In the genomic region with DNA sequence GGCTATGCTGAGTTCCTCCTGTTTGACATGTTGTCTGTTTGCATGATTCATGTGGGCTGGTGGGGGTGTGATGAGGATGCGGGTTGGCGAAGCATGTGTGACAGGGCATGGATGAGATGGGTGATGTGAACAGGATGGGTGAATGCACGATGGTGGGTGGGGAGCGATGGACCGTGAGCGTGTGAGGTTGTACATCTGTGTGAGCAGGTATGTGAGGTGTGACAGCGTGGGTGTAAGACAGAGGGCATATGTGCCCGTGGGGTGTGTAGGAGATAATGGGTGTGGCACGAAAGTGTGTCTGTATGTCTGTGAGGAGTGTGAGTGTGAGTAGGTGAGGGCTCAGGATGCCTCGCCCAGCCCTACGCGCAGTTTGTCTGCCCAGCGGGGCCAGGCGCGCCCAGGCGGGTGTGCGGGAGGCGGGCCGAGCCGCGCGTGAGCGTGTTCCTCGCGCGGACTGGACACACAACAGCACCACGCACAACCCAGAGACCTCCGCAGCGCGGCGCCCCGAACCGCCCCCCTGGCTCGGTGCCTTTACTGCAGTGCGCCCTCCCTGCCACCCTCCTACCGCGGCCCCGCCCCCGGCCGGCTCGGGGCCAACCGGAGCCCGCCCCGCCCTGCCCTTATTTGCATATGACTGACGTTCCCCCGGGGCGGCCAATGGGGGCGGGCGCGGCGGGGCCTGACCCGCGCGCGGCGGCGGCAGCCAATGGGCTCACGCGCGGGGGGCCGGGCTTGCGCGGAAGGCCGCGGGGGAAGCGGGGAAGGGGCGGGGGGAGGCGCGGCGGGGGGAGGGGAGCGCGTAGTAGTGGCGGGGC, we compare ENCODE assay signal across 8 cellular contexts.
A peak's percentile ranks its signal among the peaks of the same experiment; 100 is the strongest.
DNase-seq lines count a peak whose midpoint lies in the region; ATAC-seq and TF ChIP-seq lines count a peak whose summit lies in the region.

No MANE protein-coding gene starts in this region.

- H3K36me3 ChIP-seq in HUES48 (ENCODE audit: control insufficient read depth, insufficient read depth, low read length) (peaks cover 16% of the 10 kb centered on the region), NT2/D1 (ENCODE audit: insufficient read depth, insufficient read length, low read length) (peaks cover 28% of the 10 kb centered on the region), mucosa of rectum (ENCODE audit: control insufficient read depth in 2 of 2, insufficient read depth in 2 of 2, low read length in 2 of 2) (peaks cover 12 to 14% of the 10 kb centered on the region in 2 donors)

- H3K9ac ChIP-seq in HUES48 (ENCODE audit: low read depth, low read length): no peak overlapping the region
- H3K9ac ChIP-seq in NT2/D1 (ENCODE audit: insufficient read length, low read depth): peak overlapping the region; percentile 94
- H3K9ac ChIP-seq in mucosa of rectum (ENCODE audit: low read depth in 1 of 2, low read length in 2 of 2): peak overlapping the region; percentile 62 to 81

- ATAC-seq in GM21423 (IDR thresholded peaks at IDR 0.05; ENCODE audit: unreplicated experiment): peak; percentile 41

- H3K9me3 ChIP-seq in HUES48 (ENCODE audit: control insufficient read depth, insufficient read depth, low read length): no peaks in the 10 kb centered on the region
- no peaks in the 10 kb centered on the region for H3K9me3 ChIP-seq in NT2/D1 (ENCODE audit: insufficient read depth, low read length)
- H3K9me3 ChIP-seq in mucosa of rectum (ENCODE audit: control insufficient read depth in 2 of 2, low read length in 2 of 2): no peaks in the 10 kb centered on the region

- H3K4me3 ChIP-seq in HUES48 (ENCODE audit: low read depth, low read length): peak overlapping the region; percentile 66
- H3K4me3 ChIP-seq in NT2/D1 (ENCODE audit: insufficient read length, low read depth): peak overlapping the region; percentile 49
- peak overlapping the region; percentile 61 to 78 for H3K4me3 ChIP-seq in mucosa of rectum (ENCODE audit: low read length in 2 of 2)

- H3K4me1 ChIP-seq in HUES48 (ENCODE audit: control insufficient read depth, insufficient read depth, low read length) (peaks cover 35% of the 10 kb centered on the region), NT2/D1 (ENCODE audit: insufficient read depth, insufficient read length) (peaks cover 29% of the 10 kb centered on the region), mucosa of rectum (ENCODE audit: control insufficient read depth in 2 of 2, insufficient read depth in 2 of 2, low read length in 2 of 2) (peaks cover 48 to 52% of the 10 kb centered on the region in 2 donors)

- H3K27ac ChIP-seq in HUES48 (ENCODE audit: low read depth, low read length) (peak overlapping the region; percentile 84), mucosa of rectum (ENCODE audit: low read depth in 2 of 2, low read length in 2 of 2) (peak overlapping the region; percentile 81 to 97)

- H3K27me3 ChIP-seq in HUES48 (ENCODE audit: control insufficient read depth, insufficient read depth, low read length): no peaks in the 10 kb centered on the region
- no peaks in the 10 kb centered on the region for H3K27me3 ChIP-seq in NT2/D1 (ENCODE audit: insufficient read depth, insufficient read length)
- no peaks in the 10 kb centered on the region for H3K27me3 ChIP-seq in mucosa of rectum (ENCODE audit: control insufficient read depth in 2 of 2, insufficient read depth in 2 of 2, low read length in 2 of 2)

- peak; percentile 95 for DNase-seq in D341Med (ENCODE audit: low spot score)
- DNase-seq in NT2/D1 (ENCODE audit: low read depth, low spot score): peak; percentile 77
- peak; percentile 96 for DNase-seq in activated T-cell treated with anti-CD3 and anti-CD28 coated beads for 1 hour (ENCODE audit: low read depth)
- peak; percentile 97 to 98 for DNase-seq in erythroblast (lab: John Stamatoyannopoulos, UW)
- peak; percentile 95 for DNase-seq in stimulated activated CD8-positive, alpha-beta memory T cell treated with anti-CD3 and anti-CD28 coated beads, Interleukin-4, amount 100 ng/mL, for 24 hours (ENCODE audit: low read depth)

- TF ChIP-seq POLR2A in erythroblast (IDR thresholded peaks at IDR 0.05; ENCODE audit: low read length): peak; percentile 67

Comparison
In these comparisons a context has a peak if more than half of its experiments do, and no peak if none do; other contexts are left out.
1. Peak in every context shown above with its lines: DNase-seq, ATAC-seq, H3K4me3 ChIP-seq and H3K27ac ChIP-seq.